Comparison of ENCODE assay signal across 7 cellular contexts in genomic region chr14:87896393-87897380, GRCh38.
DNase-seq lines count a peak whose midpoint lies in the region; ATAC-seq and TF ChIP-seq lines count a peak whose summit lies in the region.

No MANE protein-coding gene starts in this region.

- peak; percentile 94 for TF ChIP-seq CTCF in type B pancreatic cell (conservative IDR thresholded peaks at IDR 0.05)

- no peaks in the 10 kb centered on the region for H3K4me1 Mint-ChIP-seq in type B pancreatic cell (ENCODE audit: unreplicated experiment)

- no peaks in the 10 kb centered on the region for H3K36me3 Mint-ChIP-seq in type B pancreatic cell

- peaks cover 13% of the 10 kb centered on the region for H3K27me3 Mint-ChIP-seq in type B pancreatic cell

- no peaks in the 10 kb centered on the region for H3K9me3 Mint-ChIP-seq in type B pancreatic cell

- no peak overlapping the region for H3K4me3 Mint-ChIP-seq in type B pancreatic cell

- ATAC-seq in HG02798 (IDR thresholded peaks at IDR 0.05; ENCODE audit: poor library complexity, unreplicated experiment) (peak; percentile 60), GM21717 (IDR thresholded peaks at IDR 0.05; ENCODE audit: unreplicated experiment) (no peak)

- no peak overlapping the region for H3K27ac Mint-ChIP-seq in type B pancreatic cell

- peak; percentile 10 for DNase-seq in GM04503 (ENCODE audit: low read depth)
- DNase-seq in NCI-H2196 (lab: John Stamatoyannopoulos, UW; ENCODE audit: unreplicated experiment): peak; percentile 11
- peak; percentile 41 for DNase-seq in amniotic epithelial cell (ENCODE audit: low read depth)
- peak; percentile 52 for DNase-seq in iris pigment epithelial cell (ENCODE audit: low read depth)
- DNase-seq in type B pancreatic cell (ENCODE audit: extremely low spot score, unreplicated experiment): no peak
